In genomic region chr7:149294641-149295480, GRCh38 we compare ENCODE assay signal across 21 cellular contexts. TPM values are rescaled to one million over a fixed set of nuclear protein-coding genes. Genes with fewer than 3 reads are reported as not detected.
DNase-seq lines count a peak whose midpoint lies in the region; ATAC-seq, FAIRE-seq and TF ChIP-seq lines count a peak whose summit lies in the region.
"Had no signal": no experiment of that assay in that cellular context is flagged by ENCODE, and none has a peak within 500 bp of the region (broad histone marks: within the 10 kb centered on the region; RNA-seq: fewer than 3 reads in every experiment).

No MANE protein-coding gene starts in this region.

- DNase-seq in Right ventricle myocardium inferior (ENCODE audit: missing footprints) (peak; percentile 58), right atrium auricular region (ENCODE audit: low spot score) (no peak), H7 (peak; percentile 33), K562 (ENCODE audit: extremely low read depth in 1 of 4, low spot score in 3 of 4) (no peak), posterior vena cava (ENCODE audit: low spot score) (peak; percentile 31), NCI-H1436 (lab: John Stamatoyannopoulos, UW) (no peak), NCI-H2171 (lab: John Stamatoyannopoulos, UW) (no peak)
- DNase-seq: C1 segment of cervical spinal cord; Calu3; CD4-positive, alpha-beta memory T cell; COR-L47; DMS153; DMS79; EL; GDM1; HFFc6 had no signal

- 0 out of 2 replicates have a peak, but pooled peaks cover 5% of the 10 kb centered on the region for H4K20me1 ChIP-seq in K562 (replicated peaks; ENCODE audit: control insufficient read depth, insufficient read depth, low read length)

- intact Hi-C loops in Right ventricle myocardium inferior (cut with DNase I) (no loop called here), K562 (cut with micrococcal nuclease) (no loop called here), posterior vena cava (cut with DNase I) (loop anchor here in 1 of 2 donors (10.0 kb wide), 1 partner anchor 230 kb away; no protein-coding TSS in a partner anchor)

- POLR2A ChIA-PET in K562 (lab: Yijun Ruan, JAX) = no interaction called here

- H3K4me3 ChIP-seq in right atrium auricular region (no peak overlapping the region), H7 (ENCODE audit: insufficient read depth, low read depth, low read length) (no peak overlapping the region), K562 (no peak overlapping the region)
- H3K4me3 ChIP-seq: GM12878, GM23338, HAP-1 had no signal

- H3K9me3 ChIP-seq in right atrium auricular region (no peaks in the 10 kb centered on the region), K562 (replicated peaks; ENCODE audit: control insufficient read depth, insufficient read depth, low read depth, low read length) (no peaks in the 10 kb centered on the region)
- H3K9me3 ChIP-seq: HAP-1 had no signal

- WGBS in K562 (ENCODE audit: insufficient coverage, low coverage, missing lambda C conversion rate) = 38% methylated on average over 53 of the region's 53 CpGs

- BruUV-seq in K562 (replicated peaks; lab: Mats Ljungman, UMichigan) = no TSS peak

- CTCF ChIA-PET in K562 (lab: Yijun Ruan, JAX; ENCODE audit: low intra/inter-chr PET ratio) = interaction anchor here (0.6 kb wide), 1 partner anchor 9 kb away, joined by 7 read pairs; no protein-coding TSS in a partner anchor

- no peak overlapping the region for H2AFZ ChIP-seq in K562 (ENCODE audit: low read depth, low read length)
- H2AFZ ChIP-seq: GM23338 had no signal

- peaks cover 8% of the 10 kb centered on the region for H3K36me3 ChIP-seq in right atrium auricular region
- H3K36me3 ChIP-seq in H7 (replicated peaks; ENCODE audit: control insufficient read depth, insufficient read depth, low read length) = no peaks in the 10 kb centered on the region; the same call in 1 of the 2 replicates
- H3K36me3 ChIP-seq in K562 (ENCODE audit: control insufficient read depth, insufficient read depth, low read length) = no peaks in the 10 kb centered on the region
- H3K36me3 ChIP-seq: HAP-1 had no signal

- TF ChIP-seq POLR2A in K562 (conservative IDR thresholded peaks at IDR 0.05) = no peak

- no peak overlapping the region for H3K4me2 ChIP-seq in K562 (ENCODE audit: insufficient read depth, low read length)
- H3K4me2 ChIP-seq: GM23338 had no signal

- no peak for FAIRE-seq in K562 (lab: Jason Lieb, UNC)
- FAIRE-seq: GM12878, GM19239 had no signal

- no peak for TF ChIP-seq EP300 in K562 (IDR thresholded peaks at IDR 0.05; ENCODE audit: low read length)

- H3K79me2 ChIP-seq in K562 (ENCODE audit: control insufficient read depth, insufficient read depth, low read length) = no peaks in the 10 kb centered on the region

- TF ChIP-seq CTCF in right atrium auricular region (IDR thresholded peaks at IDR 0.05) = no peak
- no peak for TF ChIP-seq CTCF in K562 (IDR thresholded peaks at IDR 0.05 in 2 of 3, conservative IDR thresholded peaks at IDR 0.05 in 1 of 3; ENCODE audit: insufficient read depth in 2 of 3, low read depth in 1 of 3, low read length in 3 of 3)

- H3K9ac ChIP-seq in K562 (ENCODE audit: insufficient read depth in 1 of 2, low read depth in 2 of 2, low read length in 2 of 2) = no peak overlapping the region; a peak in 1 of 4 replicates

- no peak overlapping the region for H3K27ac ChIP-seq in right atrium auricular region
- no peak overlapping the region for H3K27ac ChIP-seq in K562 (ENCODE audit: extremely low read depth, low read depth, low read length)

- peaks cover 4% of the 10 kb centered on the region for H3K9me1 ChIP-seq in K562 (ENCODE audit: control insufficient read depth, insufficient read depth, low read length)

- H3K27me3 ChIP-seq in right atrium auricular region = no peaks in the 10 kb centered on the region
- H3K27me3 ChIP-seq in H7 (ENCODE audit: control insufficient read depth, insufficient read depth, low read length) = no peaks in the 10 kb centered on the region
- H3K27me3 ChIP-seq in K562 (ENCODE audit: control insufficient read depth in 2 of 2, insufficient read depth in 2 of 2, low read length in 2 of 2) = peaks cover 3 to 60% of the 10 kb centered on the region in 2 experiments; a peak in 3 of 5 replicates

- no peaks in the 10 kb centered on the region for H3K4me1 ChIP-seq in right atrium auricular region
- H3K4me1 ChIP-seq in K562 (replicated peaks in 1 of 2; ENCODE audit: control insufficient read depth in 2 of 2, insufficient read depth in 2 of 2, low read length in 2 of 2) = peaks cover 0 to 8% of the 10 kb centered on the region in 2 experiments; a peak in 1 of 5 replicates
- H3K4me1 ChIP-seq: HAP-1 had no signal

- in situ Hi-C loops in K562 (cut with MboI) = no loop called here

- TF ChIP-seq RAD21 in K562 (CRISPR knock-in tag; conservative IDR thresholded peaks at IDR 0.05 in 1 of 2, IDR thresholded peaks at IDR 0.05 in 1 of 2) = no peak

- no peak for ATAC-seq in Right ventricle myocardium inferior
- no peak for ATAC-seq in K562
- no peak for ATAC-seq in GM21737 (IDR thresholded peaks at IDR 0.05; ENCODE audit: unreplicated experiment)
- ATAC-seq: GM12878, GM23338 had no signal

TF ChIP-seq in K562, 482 proteins besides CTCF, POLR2A, EP300 and RAD21:
- TF ChIP-seq TBL1XR1 (IDR thresholded peaks at IDR 0.05; ENCODE audit: low read length in 2 of 2) (no peak), SMARCB1 (IDR thresholded peaks at IDR 0.05; ENCODE audit: insufficient read length, low read depth) (no peak), ZNF24 (IDR thresholded peaks at IDR 0.05) (no peak), HDGF (IDR thresholded peaks at IDR 0.05) (no peak), ZNF253 (CRISPR knock-in tag; conservative IDR thresholded peaks at IDR 0.05) (no peak), ZNF282 (CRISPR knock-in tag; IDR thresholded peaks at IDR 0.05) (0 out of 2 replicates have a peak, but pooled peaks have one; percentile 49)
- TF ChIP-seq, protein P1, sequence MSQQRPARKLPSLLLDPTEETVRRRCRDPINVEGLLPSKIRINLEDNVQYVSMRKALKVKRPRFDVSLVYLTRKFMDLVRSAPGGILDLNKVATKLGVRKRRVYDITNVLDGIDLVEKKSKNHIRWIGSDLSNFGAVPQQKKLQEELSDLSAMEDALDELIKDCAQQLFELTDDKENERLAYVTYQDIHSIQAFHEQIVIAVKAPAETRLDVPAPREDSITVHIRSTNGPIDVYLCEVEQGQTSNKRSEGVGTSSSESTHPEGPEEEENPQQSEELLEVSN (IDR thresholded peaks at IDR 0.05; ENCODE audit: borderline replicate concordance in 1 of 2, extremely low read depth in 1 of 2, insufficient read depth in 1 of 2, insufficient read length in 1 of 2, low read depth in 1 of 2, low read length in 1 of 2, poor library complexity in 1 of 2, severe bottlenecking in 1 of 2) = peak in 1 of 2 experiments; percentile 24

RNA-seq across cellular contexts. Expression of gene ZNF783, which starts 32.9 kb away (rescaled TPM):
- total RNA-seq in Right ventricle myocardium inferior = 4.3 TPM
- total RNA-seq in right atrium auricular region = 1 to 10 TPM; 3.7 to 5.1 TPM
- 3.2 and 6.1 TPM in 2 replicates for total RNA-seq in H7 (2014; rRNA removed; shearing (Covaris generic))
- total RNA-seq in K562 (2011; cell fraction: chromatin; rRNA removed; ENCODE audit: low replicate concordance) = 23.2 and 45.5 TPM in 2 replicates
- 23.9 and 27.2 TPM in 2 replicates for total RNA-seq in K562 (2011; cell fraction: nucleolus; rRNA removed)
- total RNA-seq in K562 (2011; cell fraction: nucleoplasm; rRNA removed) = 21.1 and 22.8 TPM in 2 replicates
- 6.9 and 7.8 TPM in 2 replicates for total RNA-seq in K562 (2014; rRNA removed)
- 3.1 and 3.2 TPM in 2 replicates for total RNA-seq in K562 (2014; rRNA removed; fragmentation: Illumina TruSeq; extraction: Trizol)
- total RNA-seq in K562 (2015; rRNA removed; fragmentation: Illumina TruSeq; extraction: Trizol) = 5.0 and 5.1 TPM in 2 replicates
- 9.5 and 11.2 TPM in 2 replicates for total RNA-seq in K562 (2021)
- polyA plus RNA-seq in K562 (2011; rRNA removed) = 8.9 and 10.0 TPM in 2 replicates
- 9.5 and 9.8 TPM in 2 replicates for polyA plus RNA-seq in K562 (2011; cell fraction: cytosol; rRNA removed)
- polyA plus RNA-seq in K562 (2011; cell fraction: nucleus; rRNA removed) = 42.7 and 51.9 TPM in 2 replicates
- polyA plus RNA-seq in K562 (2012) = 4.8 and 8.8 TPM in 2 replicates
- polyA plus RNA-seq in K562 (2014; fragmentation: Illumina TruSeq; extraction: Trizol) = 5.1 and 5.4 TPM in 2 replicates
- 1 to 10 TPM in 1 of 2 experiments, under 1 TPM in 1; 0.66 to 1.4 TPM for polyA plus RNA-seq in K562 (2014; fragmentation: Nextera tagmentation; extraction: Ambion mirVana)
- 9.3 and 10.2 TPM in 2 replicates for polyA plus RNA-seq in K562 (2014; rRNA removed)
- polyA minus RNA-seq in K562 (2011; rRNA and poly(A)+ RNA removed) = 4.7 and 5.2 TPM in 2 replicates
- polyA minus RNA-seq in K562 (2011; cell fraction: cytosol; rRNA and poly(A)+ RNA removed) = 4.0 and 4.6 TPM in 2 replicates
- polyA minus RNA-seq in K562 (2011; cell fraction: nucleus; rRNA and poly(A)+ RNA removed) = 9.8 and 14.9 TPM in 2 replicates
- 10 to 100 TPM; 10.8 to 16.3 TPM for total RNA-seq in posterior vena cava

RNA-seq across cellular contexts. Expression of gene ZNF212, which starts 55.4 kb away (rescaled TPM):
- total RNA-seq in Right ventricle myocardium inferior (4.8 TPM), right atrium auricular region (1 to 10 TPM; 2.5 to 3.0 TPM), K562 (2014; rRNA removed) (10.2 and 10.7 TPM in 2 replicates), K562 (2014; rRNA removed; fragmentation: Illumina TruSeq; extraction: Trizol) (6.5 and 7.1 TPM in 2 replicates), K562 (2015; rRNA removed; fragmentation: Illumina TruSeq; extraction: Trizol) (5.6 and 6.3 TPM in 2 replicates), K562 (2021) (18.0 and 21.4 TPM in 2 replicates), posterior vena cava (1 to 10 TPM; 5.3 to 6.1 TPM)
- 9.7 and 10.7 TPM in 2 replicates for total RNA-seq in H7 (2014; rRNA removed; shearing (Covaris generic))
- total RNA-seq in K562 (2011; cell fraction: chromatin; rRNA removed; ENCODE audit: low replicate concordance) = 27.2 and 40.3 TPM in 2 replicates
- total RNA-seq in K562 (2011; cell fraction: nucleolus; rRNA removed) = 25.4 and 28.3 TPM in 2 replicates
- total RNA-seq in K562 (2011; cell fraction: nucleoplasm; rRNA removed) = 21.7 and 25.2 TPM in 2 replicates
- polyA plus RNA-seq in K562 (2011; rRNA removed) (7.2 and 13.3 TPM in 2 replicates), K562 (2014; fragmentation: Illumina TruSeq; extraction: Trizol) (11.2 and 14.2 TPM in 2 replicates), K562 (2014; fragmentation: Nextera tagmentation; extraction: Ambion mirVana) (1 to 10 TPM; 1.8 to 1.9 TPM), K562 (2014; rRNA removed) (11.6 and 14.1 TPM in 2 replicates)
- polyA plus RNA-seq in K562 (2011; cell fraction: cytosol; rRNA removed) = 5.8 and 8.6 TPM in 2 replicates
- polyA plus RNA-seq in K562 (2011; cell fraction: nucleus; rRNA removed) = 21.0 and 21.8 TPM in 2 replicates
- polyA plus RNA-seq in K562 (2012) = 13.3 and 14.1 TPM in 2 replicates
- 5.9 and 6.0 TPM in 2 replicates for polyA minus RNA-seq in K562 (2011; rRNA and poly(A)+ RNA removed)
- polyA minus RNA-seq in K562 (2011; cell fraction: cytosol; rRNA and poly(A)+ RNA removed) = 4.8 and 5.8 TPM in 2 replicates
- 7.9 and 12.3 TPM in 2 replicates for polyA minus RNA-seq in K562 (2011; cell fraction: nucleus; rRNA and poly(A)+ RNA removed)

Comparison
In these comparisons a context has a peak if more than half of its experiments do, and no peak if none do; other contexts are left out.
1. DNase-seq: peak in Right ventricle myocardium inferior (single experiment), H7 (single experiment) and posterior vena cava (single experiment); none in right atrium auricular region (single experiment), K562 (0 of 4), NCI-H1436 (single experiment) and NCI-H2171 (single experiment).